In genomic region chr6:32852844-32853540, GRCh38 we compare ENCODE assay signal across 1 cellular context.
A peak's percentile ranks its signal among the peaks of the same experiment; 100 is the strongest.
TF ChIP-seq lines count a peak whose summit lies in the region.

No MANE protein-coding gene starts in this region.

TF ChIP-seq in HepG2, 621 proteins besides CTCF, POLR2A, EP300 and RAD21 (continued from another document and continues in another):
- peak; percentile 40; the same call in 1 of the 2 replicates for TF ChIP-seq ZNF142 (CRISPR knock-in tag; IDR thresholded peaks at IDR 0.05)
- TF ChIP-seq ZNF275 (CRISPR knock-in tag; IDR thresholded peaks at IDR 0.05; ENCODE audit: borderline replicate concordance), result no peak
- TF ChIP-seq GMEB1 (CRISPR knock-in tag; IDR thresholded peaks at IDR 0.05; ENCODE audit: borderline replicate concordance), result no peak
- 0 out of 2 replicates have a peak, but pooled peaks have one; percentile 9 for TF ChIP-seq E2F2 (CRISPR knock-in tag; IDR thresholded peaks at IDR 0.05; ENCODE audit: borderline replicate concordance)
- no peak for TF ChIP-seq SOX6 (IDR thresholded peaks at IDR 0.05)
- TF ChIP-seq SOX6 (CRISPR knock-in tag; IDR thresholded peaks at IDR 0.05), result no peak; the same call in 1 of the 2 replicates
- TF ChIP-seq ZNF780A (CRISPR knock-in tag; IDR thresholded peaks at IDR 0.05), result no peak; the same call in 1 of the 2 replicates
- 0 out of 2 replicates have a peak, but pooled peaks have one; percentile 7 for TF ChIP-seq ZHX1 (CRISPR knock-in tag; IDR thresholded peaks at IDR 0.05; ENCODE audit: low read depth)
- peak; percentile 78; the same call in 1 of the 2 replicates for TF ChIP-seq ZNF678 (CRISPR knock-in tag; IDR thresholded peaks at IDR 0.05)
- TF ChIP-seq ZNF24 (IDR thresholded peaks at IDR 0.05), result no peak
- TF ChIP-seq NR3C1 (CRISPR knock-in tag; IDR thresholded peaks at IDR 0.05), result no peak
- no peak for TF ChIP-seq ZBTB38 (CRISPR knock-in tag; IDR thresholded peaks at IDR 0.05)
- peak; percentile 74 for TF ChIP-seq ZNF768 (CRISPR knock-in tag; IDR thresholded peaks at IDR 0.05)
- no peak for TF ChIP-seq ZNF556 (CRISPR knock-in tag; IDR thresholded peaks at IDR 0.05; ENCODE audit: borderline replicate concordance)
- no peak for TF ChIP-seq CSRNP2 (CRISPR knock-in tag; conservative IDR thresholded peaks at IDR 0.05; ENCODE audit: low read depth)
- no peak for TF ChIP-seq PHF5A (CRISPR knock-in tag; IDR thresholded peaks at IDR 0.05; ENCODE audit: low read depth, unreplicated experiment)
- peak; percentile 15; the same call in 1 of the 2 replicates for TF ChIP-seq ZNF274 (CRISPR knock-in tag; IDR thresholded peaks at IDR 0.05)
- no peak for TF ChIP-seq ZBTB25 (CRISPR knock-in tag; IDR thresholded peaks at IDR 0.05)
- TF ChIP-seq FOXC1 (CRISPR knock-in tag; IDR thresholded peaks at IDR 0.05; ENCODE audit: borderline replicate concordance), result no peak
- TF ChIP-seq HDAC1 (CRISPR knock-in tag; IDR thresholded peaks at IDR 0.05), result peak; percentile 52; the same call in 1 of the 2 replicates
- TF ChIP-seq RFX1 (IDR thresholded peaks at IDR 0.05), result no peak
- no peak for TF ChIP-seq RFX3 (CRISPR knock-in tag; IDR thresholded peaks at IDR 0.05)
- TF ChIP-seq ARID4A (CRISPR knock-in tag; IDR thresholded peaks at IDR 0.05; ENCODE audit: borderline replicate concordance), result no peak
- peak; percentile 67; the same call in 1 of the 2 replicates for TF ChIP-seq ZNF253 (CRISPR knock-in tag; IDR thresholded peaks at IDR 0.05; ENCODE audit: borderline replicate concordance)
- TF ChIP-seq SNAPC2 (CRISPR knock-in tag; IDR thresholded peaks at IDR 0.05), result no peak
- TF ChIP-seq ZNF737 (CRISPR knock-in tag; IDR thresholded peaks at IDR 0.05; ENCODE audit: borderline replicate concordance), result 0 out of 2 replicates have a peak, but pooled peaks have one; percentile 43
- no peak for TF ChIP-seq MED13 (CRISPR knock-in tag; IDR thresholded peaks at IDR 0.05)
- TF ChIP-seq ZNF30 (CRISPR knock-in tag; IDR thresholded peaks at IDR 0.05), result no peak
- TF ChIP-seq ZNF619 (CRISPR knock-in tag; IDR thresholded peaks at IDR 0.05), result no peak; the same call in 1 of the 2 replicates
- TF ChIP-seq ISX (CRISPR knock-in tag; conservative IDR thresholded peaks at IDR 0.05), result no peak
- TF ChIP-seq ZNF781 (CRISPR knock-in tag; IDR thresholded peaks at IDR 0.05; ENCODE audit: borderline replicate concordance, not compliant biosample characterization), result peak; percentile 73
- TF ChIP-seq ZSCAN22 (CRISPR knock-in tag; IDR thresholded peaks at IDR 0.05), result no peak
- no peak for TF ChIP-seq CCAR2 (optimal IDR thresholded peaks at IDR 0.05; ENCODE audit: low read depth, low read length)
- TF ChIP-seq CREBL2 (CRISPR knock-in tag; IDR thresholded peaks at IDR 0.05; ENCODE audit: borderline replicate concordance), result no peak
- no peak for TF ChIP-seq FOXK2 (IDR thresholded peaks at IDR 0.05)
- TF ChIP-seq RNF2 (conservative IDR thresholded peaks at IDR 0.05; ENCODE audit: low read depth), result no peak
- TF ChIP-seq ZNF597 (CRISPR knock-in tag; IDR thresholded peaks at IDR 0.05), result no peak
